ENCODE assay signal across 32 cellular contexts in genomic region chr16:8893976-8894690, GRCh38. TPM values are rescaled to one million over a fixed set of nuclear protein-coding genes. Genes with fewer than 3 reads are reported as not detected.
A peak's percentile ranks its signal among the peaks of the same experiment; 100 is the strongest.
DNase-seq lines count a peak whose midpoint lies in the region; ATAC-seq, FAIRE-seq and TF ChIP-seq lines count a peak whose summit lies in the region.
"Had no signal": no experiment of that assay in that cellular context is flagged by ENCODE, and none has a peak within 500 bp of the region (broad histone marks: within the 10 kb centered on the region; RNA-seq: fewer than 3 reads in every experiment).

No MANE protein-coding gene starts in this region.

- H3K79me2 ChIP-seq in neural progenitor cell (ENCODE audit: low read depth), result no peaks in the 10 kb centered on the region

- H3F3A ChIP-seq in neural progenitor cell (ENCODE audit: low read depth), result no peaks in the 10 kb centered on the region

- TF ChIP-seq CTCF in A673 (conservative IDR thresholded peaks at IDR 0.05; ENCODE audit: low read depth, low read length) (no peak), neural progenitor cell (IDR thresholded peaks at IDR 0.05) (no peak)
- no peak for TF ChIP-seq CTCF in CD4-positive, alpha-beta T cell (IDR thresholded peaks at IDR 0.05)

- CTCF ChIA-PET in A673 (lab: Charles Lee), result no interaction called here
- CTCF ChIA-PET in CD4-positive, alpha-beta T cell (lab: Charles Lee), result interaction anchor here (2.1 kb wide), 1 partner anchor 42 kb away, joined by 7 read pairs; no protein-coding TSS in a partner anchor

- no peaks in the 10 kb centered on the region for H3K9me3 ChIP-seq in A673 (ENCODE audit: low read depth, low read length, poor library complexity, severe bottlenecking)
- no peaks in the 10 kb centered on the region for H3K9me3 ChIP-seq in CD4-positive, alpha-beta T cell (ENCODE audit: control insufficient read depth, low read length)
- no peaks in the 10 kb centered on the region for H3K9me3 ChIP-seq in neural progenitor cell (ENCODE audit: low read depth)
- H3K9me3 ChIP-seq: gastroesophageal sphincter, right lobe of liver had no signal

- BruUV-seq in A673 (replicated peaks; lab: Mats Ljungman, UMichigan), result no TSS peak

- H3K27me3 ChIP-seq in A673 (replicated peaks; ENCODE audit: insufficient read depth, low read depth, low read length, poor library complexity), result no peaks in the 10 kb centered on the region
- no peaks in the 10 kb centered on the region for H3K27me3 ChIP-seq in CD4-positive, alpha-beta T cell (ENCODE audit: control insufficient read depth, insufficient read depth, low read length)
- no peaks in the 10 kb centered on the region for H3K27me3 ChIP-seq in neural progenitor cell
- H3K27me3 ChIP-seq: brain microvascular endothelial cell, gastroesophageal sphincter, right lobe of liver had no signal

- peaks cover 16% of the 10 kb centered on the region for H3K4me1 Mint-ChIP-seq in CD4-positive, alpha-beta T cell (ENCODE audit: low read depth)
- H3K4me1 Mint-ChIP-seq in central memory CD8-positive, alpha-beta T cell, result peaks cover 11% of the 10 kb centered on the region
- peaks cover 37% of the 10 kb centered on the region for H3K4me1 Mint-ChIP-seq in neural progenitor cell

- ATAC-seq in CD4-positive, alpha-beta T cell (ENCODE audit: poor library complexity), result no peak
- ATAC-seq in central memory CD8-positive, alpha-beta T cell (replicated peaks; ENCODE audit: extremely low read depth, poor library complexity, severe bottlenecking), result no peak
- no peak for ATAC-seq in HG02885 (IDR thresholded peaks at IDR 0.05; ENCODE audit: poor library complexity, unreplicated experiment)
- ATAC-seq: activated CD4-positive, alpha-beta T cell treated with anti-CD3 and anti-CD28 coated beads for 36 hours; gastroesophageal sphincter; left cardiac atrium; Panc1; right lobe of liver had no signal

- no peaks in the 10 kb centered on the region for H3K9me3 Mint-ChIP-seq in CD4-positive, alpha-beta T cell
- no peaks in the 10 kb centered on the region for H3K9me3 Mint-ChIP-seq in central memory CD8-positive, alpha-beta T cell
- H3K9me3 Mint-ChIP-seq in neural progenitor cell, result no peaks in the 10 kb centered on the region
- H3K9me3 Mint-ChIP-seq: T-helper 2 cell treated with Interferon-gamma antibody and Interleukin-4, amounts not matched to agents 5 μg/mL and 100 μg/mL, for 36 hours had no signal

- H2AFZ ChIP-seq in neural progenitor cell (replicated peaks), result no peak overlapping the region
- H2AFZ ChIP-seq: GM23248 had no signal

- POLR2A ChIA-PET in A673 (lab: Charles Lee; ENCODE audit: low non-redundant PET), result no interaction called here
- POLR2A ChIA-PET in CD4-positive, alpha-beta T cell (lab: Charles Lee), result no interaction called here

- no peak overlapping the region for H3K9ac ChIP-seq in neural progenitor cell
- H3K9ac ChIP-seq: GM23248 had no signal

- H3K27me3 Mint-ChIP-seq in CD4-positive, alpha-beta T cell, result no peaks in the 10 kb centered on the region
- H3K27me3 Mint-ChIP-seq in central memory CD8-positive, alpha-beta T cell, result no peaks in the 10 kb centered on the region
- peaks cover 3% of the 10 kb centered on the region for H3K27me3 Mint-ChIP-seq in neural progenitor cell (ENCODE audit: insufficient read depth, low read depth)
- H3K27me3 Mint-ChIP-seq: activated CD4-positive, alpha-beta T cell treated with anti-CD3 and anti-CD28 coated beads for 36 hours had no signal

- H3K27ac Mint-ChIP-seq in CD4-positive, alpha-beta T cell, result peak overlapping the region; percentile 1
- peak overlapping the region; percentile 81 for H3K27ac Mint-ChIP-seq in central memory CD8-positive, alpha-beta T cell (ENCODE audit: low read depth)
- peak overlapping the region; percentile 91 for H3K27ac Mint-ChIP-seq in neural progenitor cell
- H3K27ac Mint-ChIP-seq: T-helper 2 cell treated with Interferon-gamma antibody and Interleukin-4, amounts not matched to agents 5 μg/mL and 100 μg/mL, for 36 hours had no signal

- no peak overlapping the region for H3K4me3 Mint-ChIP-seq in CD4-positive, alpha-beta T cell
- no peak overlapping the region for H3K4me3 Mint-ChIP-seq in central memory CD8-positive, alpha-beta T cell
- no peak overlapping the region for H3K4me3 Mint-ChIP-seq in neural progenitor cell
- H3K4me3 Mint-ChIP-seq: activated CD4-positive, alpha-beta T cell treated with anti-CD3 and anti-CD28 coated beads for 36 hours; T-helper 2 cell treated with Interferon-gamma antibody and Interleukin-4, amounts not matched to agents 5 μg/mL and 100 μg/mL, for 36 hours had no signal

- FAIRE-seq in GM12891 (lab: Jason Lieb, UNC), result no peak

- H3K4me3 ChIP-seq in A673 (ENCODE audit: low read depth, low read length, poor library complexity, severe bottlenecking) (no peak overlapping the region), neural progenitor cell (no peak overlapping the region)
- H3K4me3 ChIP-seq: gastroesophageal sphincter, GM23248, right lobe of liver had no signal

- H3K27ac ChIP-seq in A673 (ENCODE audit: low read depth, low read length, poor library complexity, severe bottlenecking), result peak overlapping the region; percentile 5
- no peak overlapping the region for H3K27ac ChIP-seq in CD4-positive, alpha-beta T cell (ENCODE audit: low read depth, low read length)
- H3K27ac ChIP-seq in neural progenitor cell, result no peak overlapping the region
- H3K27ac ChIP-seq: brain microvascular endothelial cell, C4-2B, gastroesophageal sphincter, GM23248, right lobe of liver had no signal

- TF ChIP-seq POLR2A in GM12891 (IDR thresholded peaks at IDR 0.05; ENCODE audit: low read depth, low read length), result no peak

- H3K4me2 ChIP-seq in neural progenitor cell, result no peak overlapping the region

- H3K4me1 ChIP-seq in A673 (ENCODE audit: insufficient read depth, low read length, poor library complexity, severe bottlenecking), result no peaks in the 10 kb centered on the region
- H3K4me1 ChIP-seq in neural progenitor cell, result no peaks in the 10 kb centered on the region
- H3K4me1 ChIP-seq: gastroesophageal sphincter, right lobe of liver had no signal

- peaks cover 21% of the 10 kb centered on the region for H4K20me1 ChIP-seq in neural progenitor cell (ENCODE audit: low read depth)

- no peak for DNase-seq in A673 (ENCODE audit: low spot score)
- no peak for DNase-seq in CD4-positive, alpha-beta T cell
- DNase-seq in central memory CD8-positive, alpha-beta T cell (ENCODE audit: low spot score in 2 of 2), result no peak
- DNase-seq in neural progenitor cell (ENCODE audit: low spot score), result no peak
- DNase-seq in germinal center (ENCODE audit: low spot score), result no peak
- DNase-seq in GM12891 (ENCODE audit: insufficient read length, low spot score), result no peak
- DNase-seq in activated CD4-positive, alpha-beta T cell treated with anti-CD3 and anti-CD28 coated beads, Interleukin-2, amount 50 U/mL, for 4 hours, result no peak
- DNase-seq: activated CD4-positive, alpha-beta T cell treated with anti-CD3 and anti-CD28 coated beads for 36 hours; amniotic stem cell; brain microvascular endothelial cell; Calu3; DMS79; GDM1; GM23248; hippocampal formation; left cardiac atrium; mammary epithelial cell; NCI-H1436 treated with DMSO at 0.1 percent for 48 hours; NCI-H2107; NCI-H748 treated with DMSO at 0.1 percent for 48 hours; SHP77; stimulated activated CD4-positive, alpha-beta T cell treated with anti-CD3 and anti-CD28 coated beads, Interleukin-4, amount 100 ng/mL, for 1 hour; trophoblast cell had no signal

- peaks cover 92% of the 10 kb centered on the region for H3K36me3 Mint-ChIP-seq in CD4-positive, alpha-beta T cell (ENCODE audit: low read depth)
- peaks cover 78% of the 10 kb centered on the region for H3K36me3 Mint-ChIP-seq in central memory CD8-positive, alpha-beta T cell (ENCODE audit: insufficient read depth)
- peaks cover 44% of the 10 kb centered on the region for H3K36me3 Mint-ChIP-seq in neural progenitor cell

- H3K36me3 ChIP-seq in A673 (ENCODE audit: insufficient read depth, low read length, poor library complexity, severe bottlenecking) (peaks cover 90% of the 10 kb centered on the region), neural progenitor cell (peaks cover 9% of the 10 kb centered on the region)

- intact Hi-C loops in A673 (cut with micrococcal nuclease; ENCODE audit: unreplicated experiment), result no loop called here
- intact Hi-C loops in CD4-positive, alpha-beta T cell (cut with DNase I, micrococcal nuclease), result loop anchor here in 1 of 2 experiments (5.0 kb wide), 1 partner anchor 113 kb away; no protein-coding TSS in a partner anchor

TF ChIP-seq in GM12891, 5 proteins besides CTCF, POLR2A, EP300 and RAD21:
- TF ChIP-seq POU2F2 (IDR thresholded peaks at IDR 0.05; ENCODE audit: low read depth, low read length) (no peak), POLR2AphosphoS5 (IDR thresholded peaks at IDR 0.05; ENCODE audit: low read depth, low read length) (no peak), SPI1 (IDR thresholded peaks at IDR 0.05; ENCODE audit: low read depth, low read length) (no peak), TAF1 (IDR thresholded peaks at IDR 0.05; ENCODE audit: low read depth, low read length) (no peak), PAX5 (IDR thresholded peaks at IDR 0.05; ENCODE audit: insufficient read depth, low read length, severe bottlenecking) (no peak)

RNA-seq across cellular contexts. Expression of gene LITAFD, which starts 12.0 kb away (rescaled TPM):
- not detected in 2 replicates for total RNA-seq in A673 (2021)
- under 1 TPM in 1 of 2 experiments, not detected in 1; 0.60 TPM for total RNA-seq in CD4-positive, alpha-beta T cell
- total RNA-seq in neural progenitor cell (ENCODE audit: low replicate concordance), result not detected in 2 replicates
- polyA plus RNA-seq in GM12891 (2012; ENCODE audit: low read depth, missing spikeins), result 0.09 TPM
- total RNA-seq: activated CD4-positive, alpha-beta T cell treated with anti-CD3 and anti-CD28 coated beads for 36 hours; activated CD8-positive, alpha-beta memory T cell treated with anti-CD3 and anti-CD28 coated beads for 36 hours; Calu3; gastroesophageal sphincter; GM23248; left cardiac atrium; mammary epithelial cell; right lobe of liver; subcutaneous adipose tissue had no signal
- polyA plus RNA-seq: AG04450, GM23248, mammary epithelial cell had no signal

RNA-seq across cellular contexts. Expression of gene CARHSP1, which starts 25.3 kb away (rescaled TPM):
- total RNA-seq in A673 (2021) (316 and 329 TPM in 2 replicates), neural progenitor cell (ENCODE audit: low replicate concordance) (115 and 269 TPM in 2 replicates)
- 10 to 100 TPM; 25.5 to 27.8 TPM for total RNA-seq in CD4-positive, alpha-beta T cell
- polyA plus RNA-seq in GM12891 (2012; ENCODE audit: low read depth, missing spikeins), result 68.1 TPM

Comparison
In these comparisons a context has a peak if more than half of its experiments do, and no peak if none do; other contexts are left out.
1. H3K27ac Mint-ChIP-seq: peak in every context shown above with its lines; median percentile 91 in neural progenitor cell; 81 in central memory CD8-positive, alpha-beta T cell; 1 in CD4-positive, alpha-beta T cell.